25 cellular contexts compared by ENCODE assay signal in the genomic region with DNA sequence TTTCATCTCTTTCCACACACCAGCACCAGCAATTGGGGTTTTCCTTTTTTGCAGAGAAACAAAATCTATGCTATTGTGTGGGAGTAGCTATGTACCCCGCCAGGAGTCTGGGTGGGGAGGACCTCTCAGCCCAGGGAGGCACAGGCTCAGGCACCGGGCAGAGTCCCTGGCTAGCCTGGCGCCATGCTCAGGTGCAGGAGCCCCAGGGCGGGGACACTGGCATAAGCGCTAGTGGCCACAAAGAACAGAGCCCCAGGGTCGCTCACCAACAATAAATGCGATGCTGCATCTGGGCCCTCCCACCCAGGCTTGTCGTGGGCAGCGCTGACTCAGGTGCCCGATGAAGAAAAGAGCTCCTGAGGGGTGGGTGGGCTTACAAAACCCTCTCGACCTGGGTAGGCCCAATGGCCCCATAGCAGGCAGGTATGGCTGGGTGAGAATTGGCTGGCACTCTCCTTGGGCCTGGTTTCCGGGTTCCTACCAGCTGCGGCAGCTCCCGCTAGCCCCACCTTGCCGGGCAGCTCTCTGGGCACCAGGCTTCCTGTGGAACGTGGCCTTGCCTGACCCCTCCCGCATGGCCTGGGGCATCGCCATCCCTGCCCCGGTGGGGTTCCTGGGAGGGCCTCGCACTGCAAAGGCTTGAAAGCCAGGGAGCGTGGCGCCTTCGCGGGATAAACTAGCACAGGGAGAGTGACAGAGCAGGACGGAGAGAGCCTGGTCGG. TPM values are rescaled to one million over a fixed set of nuclear protein-coding genes. Genes with fewer than 3 reads are reported as not detected.
DNase-seq lines count a peak whose midpoint lies in the region; ATAC-seq and TF ChIP-seq lines count a peak whose summit lies in the region.
"Had no signal": no experiment of that assay in that cellular context is flagged by ENCODE, and none has a peak within 500 bp of the region (broad histone marks: within the 10 kb centered on the region; RNA-seq: fewer than 3 reads in every experiment).

No MANE protein-coding gene starts in this region.

- no peak for ATAC-seq in activated T-cell treated with anti-CD3 and anti-CD28 coated beads, Interleukin-2, amount 50 U/mL, for 72 hours (replicated peaks in 1 of 2)
- ATAC-seq: HCT116 had no signal

- H3K4me3 Mint-ChIP-seq in activated T-cell treated with anti-CD3 and anti-CD28 coated beads, Interleukin-2, amount 50 U/mL, for 24 hours, result no peak overlapping the region
- no peak overlapping the region for H3K4me3 Mint-ChIP-seq in activated T-cell treated with anti-CD3 and anti-CD28 coated beads, Interleukin-2, amount 50 U/mL, for 72 hours
- no peak overlapping the region for H3K4me3 Mint-ChIP-seq in nephron progenitor cell
- H3K4me3 Mint-ChIP-seq: CD4-positive, alpha-beta memory T cell had no signal

- H3K4me1 ChIP-seq in uterus, result peaks cover 4 to 15% of the 10 kb centered on the region in 2 donors
- H3K4me1 ChIP-seq: Caco-2 had no signal

- H3K27ac ChIP-seq in SK-N-MC (no peak overlapping the region; the same call in 1 of the 2 replicates), uterus (peak overlapping the region; percentile 75 to 80)
- H3K27ac ChIP-seq: BLaER1 treated with 17β-estradiol and CSF1 and Interleukin-3, amounts not matched to agents 10 nM and 100 nM; KMS-11 had no signal

- TF ChIP-seq CTCF in nephron progenitor cell (IDR thresholded peaks at IDR 0.05) (no peak), uterus (IDR thresholded peaks at IDR 0.05) (no peak)

- H3K4me3 ChIP-seq in SK-N-MC (peak overlapping the region; percentile 50), uterus (no peak overlapping the region)
- H3K4me3 ChIP-seq: BLaER1 treated with 17β-estradiol and CSF1 and Interleukin-3, amounts not matched to agents 10 nM and 100 nM had no signal

- H3K27me3 Mint-ChIP-seq in activated T-cell treated with anti-CD3 and anti-CD28 coated beads, Interleukin-2, amount 50 U/mL, for 24 hours, result no peaks in the 10 kb centered on the region
- H3K27me3 Mint-ChIP-seq in activated T-cell treated with anti-CD3 and anti-CD28 coated beads, Interleukin-2, amount 50 U/mL, for 72 hours (ENCODE audit: low read depth), result no peaks in the 10 kb centered on the region
- no peaks in the 10 kb centered on the region for H3K27me3 Mint-ChIP-seq in nephron progenitor cell (ENCODE audit: low read depth, poor library complexity)
- H3K27me3 Mint-ChIP-seq: CD4-positive, alpha-beta memory T cell had no signal

- POLR2A ChIA-PET in HEK293T (lab: Yijun Ruan, JAX), result no interaction called here

- H3K9me3 ChIP-seq in SK-N-MC (ENCODE audit: low read depth, low read length), result no peaks in the 10 kb centered on the region
- H3K9me3 ChIP-seq in uterus, result no peaks in the 10 kb centered on the region
- H3K9me3 ChIP-seq: Caco-2 had no signal

- peak; percentile 33 for DNase-seq in activated T-cell treated with anti-CD3 and anti-CD28 coated beads, Interleukin-2, amount 50 U/mL, for 24 hours
- DNase-seq in activated T-cell treated with anti-CD3 and anti-CD28 coated beads, Interleukin-2, amount 50 U/mL, for 72 hours, result no peak
- DNase-seq in SK-N-MC (ENCODE audit: low read depth, low spot score) (no peak), nephron progenitor cell (no peak), uterus (no peak), HEK293T (ENCODE audit: extremely low spot score) (no peak)
- no peak for DNase-seq in effector CD4-positive, alpha-beta T cell
- DNase-seq: 8988T; Caco-2; CD4-positive, alpha-beta memory T cell; DND-41; GOT3; IMR-90; NCI-H1105; NCI-H146; NCI-H2029; NCI-H2171; NCI-H345; NCI-H524 treated with DMSO at 0.1 percent for 48 hours; NCI-H82; OCI-M1; Right ventricle myocardium superior had no signal

- H3K4me1 Mint-ChIP-seq in activated T-cell treated with anti-CD3 and anti-CD28 coated beads, Interleukin-2, amount 50 U/mL, for 24 hours (ENCODE audit: low read depth), result peaks cover 57% of the 10 kb centered on the region
- peaks cover 53% of the 10 kb centered on the region for H3K4me1 Mint-ChIP-seq in activated T-cell treated with anti-CD3 and anti-CD28 coated beads, Interleukin-2, amount 50 U/mL, for 72 hours (ENCODE audit: low read depth)
- H3K4me1 Mint-ChIP-seq in nephron progenitor cell, result peaks cover 63% of the 10 kb centered on the region

- CTCF ChIA-PET in HEK293T (lab: Yijun Ruan, JAX), result no interaction called here

- peaks cover 3% of the 10 kb centered on the region for H3K9me3 Mint-ChIP-seq in activated T-cell treated with anti-CD3 and anti-CD28 coated beads, Interleukin-2, amount 50 U/mL, for 24 hours
- peaks cover 0 to 2% of the 10 kb centered on the region in 2 donors for H3K9me3 Mint-ChIP-seq in activated T-cell treated with anti-CD3 and anti-CD28 coated beads, Interleukin-2, amount 50 U/mL, for 72 hours
- H3K9me3 Mint-ChIP-seq in nephron progenitor cell, result peaks cover 3% of the 10 kb centered on the region
- H3K9me3 Mint-ChIP-seq: CD4-positive, alpha-beta memory T cell had no signal

- no peak overlapping the region for H3K9ac ChIP-seq in SK-N-MC (ENCODE audit: insufficient read length)
- H3K9ac ChIP-seq: BLaER1 treated with 17β-estradiol and CSF1 and Interleukin-3, amounts not matched to agents 10 nM and 100 nM; KMS-11 had no signal

- H3K27ac Mint-ChIP-seq in activated T-cell treated with anti-CD3 and anti-CD28 coated beads, Interleukin-2, amount 50 U/mL, for 24 hours, result no peak overlapping the region
- H3K27ac Mint-ChIP-seq in activated T-cell treated with anti-CD3 and anti-CD28 coated beads, Interleukin-2, amount 50 U/mL, for 72 hours, result no peak overlapping the region
- peak overlapping the region; percentile 96 for H3K27ac Mint-ChIP-seq in nephron progenitor cell

- no peaks in the 10 kb centered on the region for H3K27me3 ChIP-seq in uterus
- H3K27me3 ChIP-seq: BLaER1 treated with 17β-estradiol and CSF1 and Interleukin-3, amounts not matched to agents 10 nM and 100 nM had no signal

- H3K36me3 Mint-ChIP-seq in activated T-cell treated with anti-CD3 and anti-CD28 coated beads, Interleukin-2, amount 50 U/mL, for 24 hours (ENCODE audit: low read depth), result no peaks in the 10 kb centered on the region
- H3K36me3 Mint-ChIP-seq in activated T-cell treated with anti-CD3 and anti-CD28 coated beads, Interleukin-2, amount 50 U/mL, for 72 hours (ENCODE audit: insufficient read depth in 2 of 2), result no peaks in the 10 kb centered on the region
- H3K36me3 Mint-ChIP-seq in nephron progenitor cell (ENCODE audit: low read depth), result no peaks in the 10 kb centered on the region
- H3K36me3 Mint-ChIP-seq: CD4-positive, alpha-beta memory T cell had no signal

- no peak for TF ChIP-seq POLR2A in uterus (IDR thresholded peaks at IDR 0.05)

- intact Hi-C loops in uterus (cut with DNase I; ENCODE audit: low total_unique reads), result no loop called here

- no peaks in the 10 kb centered on the region for H3K36me3 ChIP-seq in SK-N-MC (ENCODE audit: insufficient read depth, low read length)
- no peaks in the 10 kb centered on the region for H3K36me3 ChIP-seq in uterus
- H3K36me3 ChIP-seq: BLaER1 treated with 17β-estradiol and CSF1 and Interleukin-3, amounts not matched to agents 10 nM and 100 nM had no signal

TF ChIP-seq in HEK293T, 16 proteins besides CTCF, POLR2A, EP300 and RAD21:
- no peak for TF ChIP-seq ZNF384 (IDR thresholded peaks at IDR 0.05)
- TF ChIP-seq TARDBP (IDR thresholded peaks at IDR 0.05), result no peak
- no peak for TF ChIP-seq FOXK2 (IDR thresholded peaks at IDR 0.05)
- no peak for TF ChIP-seq BHLHE40 (IDR thresholded peaks at IDR 0.05; ENCODE audit: borderline replicate concordance)
- TF ChIP-seq CTBP1 (IDR thresholded peaks at IDR 0.05; ENCODE audit: borderline replicate concordance), result no peak
- TF ChIP-seq FOXA1 (IDR thresholded peaks at IDR 0.05), result no peak
- no peak for TF ChIP-seq ARNT (IDR thresholded peaks at IDR 0.05)
- TF ChIP-seq LEF1 (IDR thresholded peaks at IDR 0.05; ENCODE audit: borderline replicate concordance), result no peak
- no peak for TF ChIP-seq L3MBTL2 (conservative IDR thresholded peaks at IDR 0.05)

RNA-seq across cellular contexts. Expression of a gene that starts 31.8 kb away (rescaled TPM):
- 10 to 100 TPM; 12.0 to 17.3 TPM for total RNA-seq in activated T-cell treated with anti-CD3 and anti-CD28 coated beads, Interleukin-2, amount 50 U/mL, for 72 hours
- 1,000 to 10,000 TPM in 1 of 4 donors, 100 to 1,000 TPM in 3; 164 to 1,719 (median 447) TPM for total RNA-seq in uterus

RNA-seq across cellular contexts. Expression of a gene that starts 41.3 kb away (rescaled TPM):
- under 1 TPM in 1 of 2 donors, not detected in 1; 0.36 TPM for total RNA-seq in activated T-cell treated with anti-CD3 and anti-CD28 coated beads, Interleukin-2, amount 50 U/mL, for 72 hours
- total RNA-seq in uterus, result 10 to 100 TPM in 2 of 4 donors, 1 to 10 TPM in 2; 1.2 to 16.5 (median 8.9) TPM
- total RNA-seq: Caco-2; CD4-positive, alpha-beta memory T cell had no signal

Comparison
In these comparisons a context has a peak if more than half of its experiments do, and no peak if none do; other contexts are left out.
1. RNA of a gene that starts 31.8 kb away (total RNA-seq): 164 to 1,719 TPM in uterus; 12.0 to 17.3 TPM in activated T-cell treated with anti-CD3 and anti-CD28 coated beads, Interleukin-2, amount 50 U/mL, for 72 hours; every median in the first group is over 4 times any median in the second.